Comparison of ENCODE assay signal across 8 cellular contexts in the genomic region with DNA sequence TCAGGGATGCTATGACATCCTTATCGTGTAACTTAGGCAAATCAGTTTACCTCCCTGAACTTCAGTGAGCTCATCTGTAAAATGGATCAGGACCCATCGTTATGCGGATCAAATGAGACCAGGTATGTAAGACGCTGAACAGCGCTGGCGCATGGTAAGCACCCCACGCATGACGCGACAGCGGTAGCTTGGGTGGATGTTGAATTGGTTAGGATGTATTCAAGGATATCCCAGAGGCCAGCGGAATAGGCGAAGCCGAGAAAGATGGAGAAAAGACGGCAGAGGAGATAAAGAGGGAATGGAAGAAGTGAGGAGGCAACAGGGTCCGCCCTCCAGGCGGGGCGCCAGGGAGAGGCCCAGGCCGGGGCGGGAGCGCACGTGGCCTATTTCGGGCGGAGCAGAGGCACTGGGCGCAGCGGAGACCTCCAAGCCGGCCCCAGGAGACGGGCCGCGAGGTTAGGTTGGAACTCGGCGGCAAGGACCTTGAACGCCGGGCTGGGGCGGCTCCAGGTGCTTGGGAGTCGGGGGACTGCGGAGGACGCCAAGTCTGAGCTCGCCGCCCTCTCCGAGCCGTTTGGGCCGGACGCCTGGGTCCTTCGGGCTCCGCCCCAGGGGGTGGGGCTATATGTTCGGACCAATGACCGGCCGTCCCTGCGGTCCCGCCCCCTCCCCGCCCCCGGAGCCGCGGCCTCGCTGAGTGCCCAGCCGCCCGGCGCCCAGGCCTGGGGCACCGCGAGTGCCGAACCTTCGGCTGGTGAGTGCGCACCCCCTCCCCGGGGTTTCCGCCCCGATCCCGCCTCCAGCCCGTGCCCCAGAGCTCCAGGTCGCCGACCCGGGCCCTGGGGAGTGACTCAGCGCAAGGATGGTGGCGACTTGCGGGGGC. TPM values are rescaled to one million over a fixed set of nuclear protein-coding genes. Genes with fewer than 3 reads are reported as not detected.
DNase-seq lines count a peak whose midpoint lies in the region; ATAC-seq, FAIRE-seq and TF ChIP-seq lines count a peak whose summit lies in the region.

Gene ZNF771, plus strand, starts transcription at position 696 of the 883 bp plus-strand sequence. CDS start 448 bp downstream, outside the sequence.

- peak within 1 kb of the TSS; percentile 83 for H3K9ac ChIP-seq in keratinocyte (ENCODE audit: control insufficient read depth, extremely low read depth, insufficient read depth, low read length)

- peaks cover 8% of the 10 kb centered on the region for H3K79me2 ChIP-seq in ACC112 (ENCODE audit: control insufficient read depth, insufficient read depth, low read length, unreplicated experiment)
- peaks cover 6% of the 10 kb centered on the region for H3K79me2 ChIP-seq in keratinocyte (ENCODE audit: control insufficient read depth, insufficient read depth, low read length)

- H3K4me2 ChIP-seq in keratinocyte (ENCODE audit: control insufficient read depth, extremely low read depth, insufficient read depth, low read depth, low read length): peak within 1 kb of the TSS; percentile 95

- peak in 1 of 3 experiments; percentile 4 for TF ChIP-seq CTCF in keratinocyte (optimal IDR thresholded peaks at IDR 0.05 in 1 of 3, IDR thresholded peaks at IDR 0.05 in 1 of 3, conservative IDR thresholded peaks at IDR 0.05 in 1 of 3; ENCODE audit: extremely low read depth in 1 of 3, insufficient read depth in 2 of 3, low read length in 3 of 3)

- peak; percentile 57 for ATAC-seq in GM18519 (IDR thresholded peaks at IDR 0.05; ENCODE audit: low FRiP score, unreplicated experiment)
- ATAC-seq in HG03045 (IDR thresholded peaks at IDR 0.05; ENCODE audit: unreplicated experiment): peak; percentile 86

- dilution Hi-C loops in keratinocyte (cut with MboI; ENCODE audit: extremely low pct_ligation_motif_present, low sequenced_read_pairs): no loop called here

- no peaks in the 10 kb centered on the region for H4K20me1 ChIP-seq in keratinocyte (ENCODE audit: control insufficient read depth, extremely low read depth, insufficient read depth, low read length)

- H3K4me1 ChIP-seq in ACC112 (ENCODE audit: control insufficient read depth, insufficient read depth, low read length, unreplicated experiment) (peaks cover 21% of the 10 kb centered on the region), keratinocyte (ENCODE audit: control insufficient read depth, extremely low read depth, insufficient read depth, low read length) (peaks cover 12% of the 10 kb centered on the region)

- no peak for FAIRE-seq in keratinocyte (lab: Jason Lieb, UNC)

- no peaks in the 10 kb centered on the region for H3K36me3 ChIP-seq in ACC112 (ENCODE audit: insufficient read depth, low read length)
- peaks cover 3 to 8% of the 10 kb centered on the region in 2 experiments for H3K36me3 ChIP-seq in keratinocyte (ENCODE audit: control insufficient read depth in 2 of 2, extremely low read depth in 1 of 2, insufficient read depth in 2 of 2, low read length in 2 of 2)

- H3K27me3 ChIP-seq in ACC112 (ENCODE audit: insufficient read depth, low read length): no peaks in the 10 kb centered on the region
- no peaks in the 10 kb centered on the region for H3K27me3 ChIP-seq in keratinocyte (ENCODE audit: control insufficient read depth, extremely low read depth, insufficient read depth, low read length)

- peak within 1 kb of the TSS; percentile 68 for H3K27ac ChIP-seq in ACC112 (ENCODE audit: low read depth, low read length)
- H3K27ac ChIP-seq in keratinocyte (ENCODE audit: control insufficient read depth, insufficient read depth, low read length): peak within 1 kb of the TSS; percentile 66

- DNase-seq in NCI-H2171 treated with DMSO at 0.1 percent for 48 hours (lab: John Stamatoyannopoulos, UW) (peak; percentile 90), keratinocyte (ENCODE audit: low read depth, low spot score) (no peak)
- peak; percentile 76 to 88 (median 81) for DNase-seq in activated CD4-positive, CD25-positive, alpha-beta regulatory T cell (lab: John Stamatoyannopoulos, UW)
- peak; percentile 71 for DNase-seq in central memory CD4-positive, alpha-beta T cell
- DNase-seq in stimulated activated CD4-positive, alpha-beta T cell treated with anti-CD3 and anti-CD28 coated beads, Interleukin-12 subunit alpha, Interleukin-12 subunit beta, amount 100 ng/mL, for 48 hours (ENCODE audit: low read depth in 2 of 3, low spot score in 1 of 3): peak; percentile 82 to 95 (median 91)

- peak within 1 kb of the TSS; percentile 96 for H2AFZ ChIP-seq in ACC112 (ENCODE audit: low read length, unreplicated experiment)
- peak within 1 kb of the TSS; percentile 96 for H2AFZ ChIP-seq in keratinocyte (ENCODE audit: control insufficient read depth, low read length)

- H3K4me3 ChIP-seq in ACC112 (ENCODE audit: low read depth, low read length) (peak within 1 kb of the TSS; percentile 83), keratinocyte (ENCODE audit: control insufficient read depth in 2 of 3, extremely low read depth in 1 of 3, insufficient read depth in 2 of 3, low read depth in 1 of 3, low read length in 3 of 3) (peak within 1 kb of the TSS; percentile 53 to 79 (median 79))

- H3K9me3 ChIP-seq in keratinocyte (ENCODE audit: control insufficient read depth, low read depth, low read length): no peaks in the 10 kb centered on the region

- peaks cover 4% of the 10 kb centered on the region for H3K9me1 ChIP-seq in keratinocyte (ENCODE audit: control insufficient read depth, extremely low read depth, insufficient read depth, low read length)

RNA-seq across cellular contexts. Expression of gene ZNF771, which starts in this region (rescaled TPM):
- polyA plus RNA-seq in keratinocyte: 2.8 to 4.1 TPM (median 4.0 TPM) in 3 replicates
- 0.59 TPM for polyA plus RNA-seq in keratinocyte (2011; ENCODE audit: low read depth)
- 2.9 and 5.2 TPM in 2 replicates for polyA plus RNA-seq in keratinocyte (2011; cell fraction: cytosol; rRNA removed)
- 2.1 and 4.1 TPM in 2 replicates for polyA plus RNA-seq in keratinocyte (2011; cell fraction: nucleus; rRNA removed)
- polyA plus RNA-seq in keratinocyte (2012; ENCODE audit: low replicate concordance): 1.7 and 3.3 TPM in 2 replicates
- 1.0 to 4.3 TPM (median 3.9 TPM) in 3 replicates for polyA minus RNA-seq in keratinocyte
- 6.1 TPM for polyA minus RNA-seq in keratinocyte (2011; cell fraction: cytosol; rRNA and poly(A)+ RNA removed)
- polyA minus RNA-seq in keratinocyte (2011; cell fraction: nucleus; rRNA and poly(A)+ RNA removed): 1.7 and 2.2 TPM in 2 replicates
